In the genomic region with DNA sequence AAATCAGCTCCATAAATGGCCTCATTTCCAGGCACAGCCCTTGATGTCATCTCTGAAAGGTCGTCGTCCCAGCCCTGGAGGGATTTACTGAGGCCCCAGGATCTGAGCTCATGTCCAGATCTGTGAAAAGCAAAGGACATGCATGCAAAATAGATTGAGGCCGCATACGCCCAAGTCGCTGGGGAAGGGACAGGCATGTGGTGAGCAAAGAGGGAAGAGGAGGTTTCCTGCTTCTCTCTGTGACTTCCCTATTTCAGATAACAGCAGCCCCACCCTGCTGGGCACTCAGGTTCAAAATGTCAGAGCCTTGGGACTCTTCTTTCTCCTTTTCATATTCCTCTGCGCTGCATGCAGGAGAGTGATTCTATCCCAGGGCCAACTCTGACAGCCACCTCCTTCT, we compare ENCODE assay signal across 12 cellular contexts.
A peak's percentile ranks its signal among the peaks of the same experiment; 100 is the strongest.
DNase-seq lines count a peak whose midpoint lies in the region; ATAC-seq and TF ChIP-seq lines count a peak whose summit lies in the region.
"Had no signal": no experiment of that assay in that cellular context is flagged by ENCODE, and none has a peak within 500 bp of the region (broad histone marks: within the 10 kb centered on the region; RNA-seq: fewer than 3 reads in every experiment).

No MANE protein-coding gene starts in this region.

- H3K18ac ChIP-seq in IMR-90 (ENCODE audit: low read depth, low read length), result no peak overlapping the region

- no peak overlapping the region for H2AK9ac ChIP-seq in IMR-90 (replicated peaks; ENCODE audit: low read depth, low read length, poor library complexity)

- peaks cover 5% of the 10 kb centered on the region for H3K4me1 Mint-ChIP-seq in activated T-helper 1 cell treated with anti-CD3 and anti-CD28 coated beads, Interleukin-12 subunit alpha, Interleukin-12 subunit beta, Interleukin-2, Interleukin-4 antibody, amounts not matched to agents 30 ng/mL and 10 ng/mL and 1 ng/mL, durations not matched to agents 14 hours and 24 hours and 36 hours (ENCODE audit: low read depth)

- in situ Hi-C loops in IMR-90 (cut with MboI; ENCODE audit: low sequenced_read_pairs), result loop anchor here (25.0 kb wide), 2 partner anchors 192 to 517 kb away; partner anchors contain the start of gene ZBTB18

- no peak overlapping the region for H3K4me3 Mint-ChIP-seq in activated T-helper 1 cell treated with anti-CD3 and anti-CD28 coated beads, Interleukin-12 subunit alpha, Interleukin-12 subunit beta, Interleukin-2, Interleukin-4 antibody, amounts not matched to agents 30 ng/mL and 10 ng/mL and 1 ng/mL, durations not matched to agents 14 hours and 24 hours and 36 hours
- H3K4me3 Mint-ChIP-seq: activated CD4-positive, alpha-beta memory T cell treated with anti-CD3 and anti-CD28 coated beads for 36 hours; naive thymus-derived CD8-positive, alpha-beta T cell had no signal

- no peak overlapping the region for H3K27ac ChIP-seq in IMR-90 (ENCODE audit: insufficient read depth, low read length)
- H3K27ac ChIP-seq in VCaP, result peak overlapping the region; percentile 94
- H3K27ac ChIP-seq: RWPE1 had no signal

- TF ChIP-seq RAD21 in IMR-90 (IDR thresholded peaks at IDR 0.05; ENCODE audit: low read length), result no peak

- H2AFZ ChIP-seq in IMR-90 (replicated peaks; ENCODE audit: low read length, poor library complexity), result peak overlapping the region; percentile 70

- H2BK20ac ChIP-seq in IMR-90 (ENCODE audit: low read depth, low read length), result no peak overlapping the region

- H3K9ac ChIP-seq in IMR-90 (ENCODE audit: low read depth, low read length), result no peak overlapping the region

- H4K20me1 ChIP-seq in IMR-90 (ENCODE audit: insufficient read depth, low read length), result no peaks in the 10 kb centered on the region

- no TSS peak for BruUV-seq in IMR-90 (replicated peaks; lab: Mats Ljungman, UMichigan)

- H4K5ac ChIP-seq in IMR-90 (ENCODE audit: low read depth, low read length), result no peak overlapping the region

- H2BK120ac ChIP-seq in IMR-90 (ENCODE audit: low read depth, low read length), result no peak overlapping the region

- POLR2A ChIA-PET in IMR-90 (lab: Charles Lee; ENCODE audit: unreplicated experiment), result no interaction called here

- no peak overlapping the region for H4K91ac ChIP-seq in IMR-90 (ENCODE audit: insufficient read depth, low read depth, low read length)

- H3K14ac ChIP-seq in IMR-90 (replicated peaks; ENCODE audit: low read depth, low read length), result no peak overlapping the region

- H3K4ac ChIP-seq in IMR-90 (ENCODE audit: low read depth, low read length), result no peak overlapping the region

- peaks cover 4% of the 10 kb centered on the region for H3K27me3 Mint-ChIP-seq in activated T-helper 1 cell treated with anti-CD3 and anti-CD28 coated beads, Interleukin-12 subunit alpha, Interleukin-12 subunit beta, Interleukin-2, Interleukin-4 antibody, amounts not matched to agents 30 ng/mL and 10 ng/mL and 1 ng/mL, durations not matched to agents 14 hours and 24 hours and 36 hours (ENCODE audit: insufficient read depth)
- H3K27me3 Mint-ChIP-seq: activated CD4-positive, alpha-beta memory T cell treated with anti-CD3 and anti-CD28 coated beads for 36 hours had no signal

- peak; percentile 27 for DNase-seq in GM12864 (ENCODE audit: low read depth)
- DNase-seq in IMR-90, result no peak
- peak; percentile 24 for DNase-seq in midbrain (lab: John Stamatoyannopoulos, UW)
- DNase-seq in DMS53 (lab: John Stamatoyannopoulos, UW), result no peak
- DNase-seq in activated T-helper 1 cell treated with anti-CD3 and anti-CD28 coated beads, Interleukin-12 subunit alpha, Interleukin-12 subunit beta, Interleukin-2, Interleukin-4 antibody, amounts not matched to agents 30 ng/mL and 10 ng/mL and 1 ng/mL, durations not matched to agents 14 hours and 24 hours and 36 hours (ENCODE audit: low spot score), result no peak
- no peak for DNase-seq in NCI-H1694 treated with DMSO at 0.1 percent for 48 hours (lab: John Stamatoyannopoulos, UW)
- DNase-seq: activated CD4-positive, alpha-beta memory T cell treated with anti-CD3 and anti-CD28 coated beads for 36 hours; NCI-H1694 had no signal

- no peaks in the 10 kb centered on the region for H3K4me1 ChIP-seq in IMR-90 (ENCODE audit: control insufficient read depth, insufficient read depth, low read length)

- intact Hi-C loops in IMR-90 (cut with micrococcal nuclease), result no loop called here
- intact Hi-C loops in activated T-helper 1 cell treated with anti-CD3 and anti-CD28 coated beads, Interleukin-12 subunit alpha, Interleukin-12 subunit beta, Interleukin-2, Interleukin-4 antibody, amounts not matched to agents 30 ng/mL and 10 ng/mL and 1 ng/mL, durations not matched to agents 14 hours and 24 hours and 36 hours (cut with micrococcal nuclease), result no loop called here

- H3K9me3 Mint-ChIP-seq in activated T-helper 1 cell treated with anti-CD3 and anti-CD28 coated beads, Interleukin-12 subunit alpha, Interleukin-12 subunit beta, Interleukin-2, Interleukin-4 antibody, amounts not matched to agents 30 ng/mL and 10 ng/mL and 1 ng/mL, durations not matched to agents 14 hours and 24 hours and 36 hours, result no peaks in the 10 kb centered on the region
- H3K9me3 Mint-ChIP-seq: activated CD4-positive, alpha-beta memory T cell treated with anti-CD3 and anti-CD28 coated beads for 36 hours had no signal

- H3K4me3 ChIP-seq in GM12864 (ENCODE audit: low read depth, low read length) (no peak overlapping the region), IMR-90 (ENCODE audit: insufficient read depth, low read depth, low read length) (no peak overlapping the region)

- H2BK15ac ChIP-seq in IMR-90 (ENCODE audit: low read depth, low read length), result no peak overlapping the region

- WGBS in IMR-90 (ENCODE audit: extremely low coverage in 2 of 2, insufficient read length in 1 of 2), 2 experiments, result 60% methylated on average over 1 of the region's 6 CpGs; no CpG with 5 or more reads in 1 of the 2 experiments

- H3K56ac ChIP-seq in IMR-90 (ENCODE audit: extremely low read depth, insufficient read depth, low read length), result no peak overlapping the region

- peaks cover 5% of the 10 kb centered on the region; the same call in 1 of the 2 replicates for H3K9me3 ChIP-seq in IMR-90 (ENCODE audit: control insufficient read depth, insufficient read depth, low read length)

- no peak overlapping the region for H3K4me2 ChIP-seq in IMR-90 (ENCODE audit: low read depth, low read length)

- ATAC-seq in IMR-90 (ENCODE audit: low read depth) (no peak), HG02623 (IDR thresholded peaks at IDR 0.05; ENCODE audit: unreplicated experiment) (no peak)
- ATAC-seq: naive thymus-derived CD8-positive, alpha-beta T cell had no signal

- CTCF ChIA-PET in IMR-90 (lab: Yijun Ruan, JAX), result no interaction called here

- dilution Hi-C loops in IMR-90 (cut with HindIII; ENCODE audit: low sequenced_read_pairs, unreplicated experiment), result no loop called here

- H2AK5ac ChIP-seq in IMR-90 (ENCODE audit: low read depth, low read length), result no peak overlapping the region

- H3K36me3 ChIP-seq in IMR-90 (ENCODE audit: control insufficient read depth, insufficient read depth, low read length), result no peaks in the 10 kb centered on the region

- H3K27ac Mint-ChIP-seq in activated T-helper 1 cell treated with anti-CD3 and anti-CD28 coated beads, Interleukin-12 subunit alpha, Interleukin-12 subunit beta, Interleukin-2, Interleukin-4 antibody, amounts not matched to agents 30 ng/mL and 10 ng/mL and 1 ng/mL, durations not matched to agents 14 hours and 24 hours and 36 hours, result no peak overlapping the region
- H3K27ac Mint-ChIP-seq: activated CD4-positive, alpha-beta memory T cell treated with anti-CD3 and anti-CD28 coated beads for 36 hours had no signal

- H3K36me3 Mint-ChIP-seq in activated T-helper 1 cell treated with anti-CD3 and anti-CD28 coated beads, Interleukin-12 subunit alpha, Interleukin-12 subunit beta, Interleukin-2, Interleukin-4 antibody, amounts not matched to agents 30 ng/mL and 10 ng/mL and 1 ng/mL, durations not matched to agents 14 hours and 24 hours and 36 hours (ENCODE audit: low read depth), result no peaks in the 10 kb centered on the region
- H3K36me3 Mint-ChIP-seq: activated CD4-positive, alpha-beta memory T cell treated with anti-CD3 and anti-CD28 coated beads for 36 hours had no signal

- H3K27me3 ChIP-seq in IMR-90 (ENCODE audit: control insufficient read depth, insufficient read depth, low read length), result no peaks in the 10 kb centered on the region

- TF ChIP-seq POLR2A in IMR-90 (IDR thresholded peaks at IDR 0.05; ENCODE audit: low read depth, low read length), result no peak

- TF ChIP-seq CTCF in GM12864 (IDR thresholded peaks at IDR 0.05; ENCODE audit: low read depth, low read length, missing control alignments), result no peak
- no peak for TF ChIP-seq CTCF in IMR-90 (conservative IDR thresholded peaks at IDR 0.05; ENCODE audit: low read depth, low read length)
- no peak; the same call in 1 of the 2 replicates for TF ChIP-seq CTCF in VCaP (conservative IDR thresholded peaks at IDR 0.05)

- H3K79me1 ChIP-seq in IMR-90 (ENCODE audit: low read depth in 1 of 2, low read length in 2 of 2), result no peaks in the 10 kb centered on the region

- H4K8ac ChIP-seq in IMR-90 (ENCODE audit: low read depth in 2 of 2, low read length in 2 of 2), result no peak overlapping the region

- H3K23ac ChIP-seq in IMR-90 (ENCODE audit: low read depth, low read length), result no peak overlapping the region

- H2BK5ac ChIP-seq in IMR-90 (ENCODE audit: low read depth, low read length, poor library complexity, severe bottlenecking), result no peak overlapping the region

- H3K9me1 ChIP-seq in IMR-90 (ENCODE audit: insufficient read depth, low read length), result no peaks in the 10 kb centered on the region

TF ChIP-seq in IMR-90, 13 proteins besides CTCF, POLR2A, EP300 and RAD21 (continues in another document):
- TF ChIP-seq MAZ (IDR thresholded peaks at IDR 0.05; ENCODE audit: borderline replicate concordance, low read depth, low read length) (no peak), MXI1 (IDR thresholded peaks at IDR 0.05; ENCODE audit: borderline replicate concordance, low read depth, low read length) (no peak), RFX5 (IDR thresholded peaks at IDR 0.05; ENCODE audit: low read depth, low read length) (no peak), NFE2L2 (IDR thresholded peaks at IDR 0.05; ENCODE audit: low read depth, low read length) (no peak), SMC3 (IDR thresholded peaks at IDR 0.05; ENCODE audit: low read depth, low read length) (no peak), CEBPB (IDR thresholded peaks at IDR 0.05; ENCODE audit: low read depth, low read length) (no peak), CHD1 (IDR thresholded peaks at IDR 0.05; ENCODE audit: low read depth, low read length) (no peak), FOS (IDR thresholded peaks at IDR 0.05; ENCODE audit: low read depth, low read length) (no peak), BHLHE40 (IDR thresholded peaks at IDR 0.05; ENCODE audit: low read depth, low read length) (no peak)
- TF ChIP-seq, protein P1, sequence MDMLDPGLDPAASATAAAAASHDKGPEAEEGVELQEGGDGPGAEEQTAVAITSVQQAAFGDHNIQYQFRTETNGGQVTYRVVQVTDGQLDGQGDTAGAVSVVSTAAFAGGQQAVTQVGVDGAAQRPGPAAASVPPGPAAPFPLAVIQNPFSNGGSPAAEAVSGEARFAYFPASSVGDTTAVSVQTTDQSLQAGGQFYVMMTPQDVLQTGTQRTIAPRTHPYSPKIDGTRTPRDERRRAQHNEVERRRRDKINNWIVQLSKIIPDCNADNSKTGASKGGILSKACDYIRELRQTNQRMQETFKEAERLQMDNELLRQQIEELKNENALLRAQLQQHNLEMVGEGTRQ (IDR thresholded peaks at IDR 0.05; ENCODE audit: low read depth, low read length), result no peak

Comparison
In these comparisons a context has a peak if more than half of its experiments do, and no peak if none do; other contexts are left out.
1. DNase-seq: peak in GM12864 (single experiment) and midbrain (single experiment); none in IMR-90 (single experiment), DMS53 (single experiment), activated T-helper 1 cell treated with anti-CD3 and anti-CD28 coated beads, Interleukin-12 subunit alpha, Interleukin-12 subunit beta, Interleukin-2, Interleukin-4 antibody, amounts not matched to agents 30 ng/mL and 10 ng/mL and 1 ng/mL, durations not matched to agents 14 hours and 24 hours and 36 hours (single experiment) and NCI-H1694 treated with DMSO at 0.1 percent for 48 hours (single experiment).